2 cellular contexts compared by ENCODE assay signal in the genomic region with DNA sequence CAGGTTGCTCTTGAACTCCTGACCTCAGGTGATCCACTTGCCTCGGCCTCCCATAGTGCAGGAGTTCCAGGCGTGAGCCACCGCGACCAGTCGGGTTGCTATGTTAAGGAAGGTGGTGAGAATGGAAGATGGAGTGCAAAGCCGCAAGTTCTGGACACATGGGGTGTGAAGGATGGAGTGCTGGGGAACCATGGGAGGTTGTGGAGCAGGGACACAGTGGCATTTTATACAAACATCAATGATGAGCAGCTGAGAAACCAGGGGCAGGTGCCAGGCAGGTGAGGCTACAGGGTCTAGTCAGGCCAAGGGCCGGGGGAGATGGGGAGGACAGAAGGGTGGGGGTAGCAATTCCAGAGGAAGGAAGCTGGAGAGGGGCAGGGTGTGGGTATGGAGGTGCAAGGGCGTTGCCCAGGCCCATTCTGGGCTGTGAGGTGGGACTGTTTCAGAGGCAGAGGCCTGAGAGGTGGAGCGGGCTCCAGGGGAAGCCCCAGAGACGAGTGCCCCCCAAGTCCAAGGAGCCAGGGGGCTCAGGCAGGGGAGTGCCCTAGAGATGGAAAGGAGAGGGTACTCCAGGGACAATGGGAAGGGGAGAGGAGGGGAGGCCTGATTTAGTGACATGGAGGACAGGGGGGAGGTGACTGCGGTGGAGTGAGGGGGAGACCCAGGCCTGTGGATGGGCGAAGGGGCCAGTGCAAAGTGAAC.
TF ChIP-seq lines count a peak whose summit lies in the region.

No MANE protein-coding gene starts in this region.

TF ChIP-seq in HEK293, 187 proteins besides CTCF, POLR2A, EP300 and RAD21:
- TF ChIP-seq ZNF16 (tag by site-specific recombination; IDR thresholded peaks at IDR 0.05; ENCODE audit: low read depth) (peak; percentile 69; the same call in 1 of the 2 replicates), ZNF433 (tag by site-specific recombination; IDR thresholded peaks at IDR 0.05; ENCODE audit: low read depth) (no peak), ZNF639 (tag by site-specific recombination; IDR thresholded peaks at IDR 0.05) (no peak), ZNF174 (tag by site-specific recombination; IDR thresholded peaks at IDR 0.05) (no peak), ZNF600 (tag by site-specific recombination; IDR thresholded peaks at IDR 0.05) (0 out of 2 replicates have a peak, but pooled peaks have one; percentile 17), ZNF629 (tag by site-specific recombination; IDR thresholded peaks at IDR 0.05) (no peak), ZNF274 (IDR thresholded peaks at IDR 0.05; ENCODE audit: low read length) (no peak), ZNF274 (tag by site-specific recombination; IDR thresholded peaks at IDR 0.05; ENCODE audit: borderline replicate concordance) (no peak), ZNF214 (tag by site-specific recombination; IDR thresholded peaks at IDR 0.05; ENCODE audit: borderline replicate concordance) (no peak), ZNF571 (tag by site-specific recombination; IDR thresholded peaks at IDR 0.05) (no peak), ZNF549 (tag by site-specific recombination; IDR thresholded peaks at IDR 0.05) (no peak)
- TF ChIP-seq, protein P1, sequence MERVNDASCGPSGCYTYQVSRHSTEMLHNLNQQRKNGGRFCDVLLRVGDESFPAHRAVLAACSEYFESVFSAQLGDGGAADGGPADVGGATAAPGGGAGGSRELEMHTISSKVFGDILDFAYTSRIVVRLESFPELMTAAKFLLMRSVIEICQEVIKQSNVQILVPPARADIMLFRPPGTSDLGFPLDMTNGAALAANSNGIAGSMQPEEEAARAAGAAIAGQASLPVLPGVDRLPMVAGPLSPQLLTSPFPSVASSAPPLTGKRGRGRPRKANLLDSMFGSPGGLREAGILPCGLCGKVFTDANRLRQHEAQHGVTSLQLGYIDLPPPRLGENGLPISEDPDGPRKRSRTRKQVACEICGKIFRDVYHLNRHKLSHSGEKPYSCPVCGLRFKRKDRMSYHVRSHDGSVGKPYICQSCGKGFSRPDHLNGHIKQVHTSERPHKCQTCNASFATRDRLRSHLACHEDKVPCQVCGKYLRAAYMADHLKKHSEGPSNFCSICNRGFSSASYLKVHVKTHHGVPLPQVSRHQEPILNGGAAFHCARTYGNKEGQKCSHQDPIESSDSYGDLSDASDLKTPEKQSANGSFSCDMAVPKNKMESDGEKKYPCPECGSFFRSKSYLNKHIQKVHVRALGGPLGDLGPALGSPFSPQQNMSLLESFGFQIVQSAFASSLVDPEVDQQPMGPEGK (tag by site-specific recombination; IDR thresholded peaks at IDR 0.05), result 0 out of 2 replicates have a peak, but pooled peaks have one; percentile 17

TF ChIP-seq in H1, 55 proteins besides CTCF, POLR2A, EP300 and RAD21:
- TF ChIP-seq FOSL1 (IDR thresholded peaks at IDR 0.05; ENCODE audit: insufficient read depth, low read depth, low read length), result no peak
- no peak for TF ChIP-seq JUN (IDR thresholded peaks at IDR 0.05; ENCODE audit: low read depth, low read length)
- TF ChIP-seq EGR1 (IDR thresholded peaks at IDR 0.05; ENCODE audit: borderline replicate concordance, low read depth, low read length), result no peak
- no peak for TF ChIP-seq MAX (IDR thresholded peaks at IDR 0.05)
- no peak for TF ChIP-seq NRF1 (IDR thresholded peaks at IDR 0.05; ENCODE audit: low read depth, low read length)
- no peak for TF ChIP-seq RNF2 (IDR thresholded peaks at IDR 0.05; ENCODE audit: borderline replicate concordance, low read depth, low read length, missing control alignments, poor library complexity, severe bottlenecking)
- no peak for TF ChIP-seq CHD2 (IDR thresholded peaks at IDR 0.05; ENCODE audit: low read length)
- TF ChIP-seq SP2 (IDR thresholded peaks at IDR 0.05; ENCODE audit: low read length), result no peak
- no peak for TF ChIP-seq CTBP2 (IDR thresholded peaks at IDR 0.05; ENCODE audit: borderline replicate concordance, insufficient read depth, insufficient read length, low read length)
- no peak for TF ChIP-seq TCF12 (IDR thresholded peaks at IDR 0.05; ENCODE audit: low read depth, low read length)
- no peak for TF ChIP-seq JUND (IDR thresholded peaks at IDR 0.05; ENCODE audit: low read length)
- TF ChIP-seq TAF1 (IDR thresholded peaks at IDR 0.05; ENCODE audit: low read depth, low read length), result no peak
